25 cellular contexts compared by ENCODE assay signal in genomic region chr7:55898287-55898686, GRCh38. TPM values are rescaled to one million over a fixed set of nuclear protein-coding genes. Genes with fewer than 3 reads are reported as not detected.
DNase-seq lines count a peak whose midpoint lies in the region; ATAC-seq, FAIRE-seq and TF ChIP-seq lines count a peak whose summit lies in the region.
"Had no signal": no experiment of that assay in that cellular context is flagged by ENCODE, and none has a peak within 500 bp of the region (broad histone marks: within the 10 kb centered on the region; RNA-seq: fewer than 3 reads in every experiment).

No MANE protein-coding gene starts in this region.

- no peak overlapping the region for H3K27ac ChIP-seq in PC-3 (ENCODE audit: low read length)
- no peak overlapping the region for H3K27ac ChIP-seq in endothelial cell of umbilical vein (ENCODE audit: insufficient read depth, low read depth, low read length)
- H3K27ac ChIP-seq: BLaER1 treated with 17β-estradiol and CSF1 and Interleukin-3, amounts not matched to agents 10 nM and 100 nM; RWPE1 had no signal

- no peaks in the 10 kb centered on the region for H3F3A ChIP-seq in PC-3 (ENCODE audit: low read length, unreplicated experiment)

- no peaks in the 10 kb centered on the region for H3K9me2 ChIP-seq in PC-3 (replicated peaks; ENCODE audit: low read length)

- H3K27me3 ChIP-seq in PC-3 (ENCODE audit: low read length) (no peaks in the 10 kb centered on the region), endothelial cell of umbilical vein (ENCODE audit: control insufficient read depth in 2 of 2, insufficient read depth in 2 of 2, low read length in 2 of 2) (no peaks in the 10 kb centered on the region), BE2C (no peaks in the 10 kb centered on the region)
- H3K27me3 ChIP-seq: BLaER1 treated with 17β-estradiol and CSF1 and Interleukin-3, amounts not matched to agents 10 nM and 100 nM had no signal

- H2AFZ ChIP-seq in PC-3 (ENCODE audit: low read length) (no peak overlapping the region), endothelial cell of umbilical vein (ENCODE audit: low read depth, low read length) (no peak overlapping the region)

- no peaks in the 10 kb centered on the region; the same call in 1 of the 2 replicates for H3K36me3 ChIP-seq in PC-3 (ENCODE audit: low read depth, low read length)
- peaks cover 0 to 2% of the 10 kb centered on the region in 2 experiments for H3K36me3 ChIP-seq in endothelial cell of umbilical vein (ENCODE audit: control insufficient read depth in 2 of 2, extremely low read depth in 1 of 2, insufficient read depth in 2 of 2, low read length in 2 of 2)
- no peaks in the 10 kb centered on the region for H3K36me3 ChIP-seq in BE2C

- H3K9ac ChIP-seq in PC-3 (ENCODE audit: low read length) (no peak overlapping the region), endothelial cell of umbilical vein (replicated peaks; ENCODE audit: extremely low read depth, insufficient read depth, low read length) (no peak overlapping the region)
- H3K9ac ChIP-seq: BLaER1 treated with 17β-estradiol and CSF1 and Interleukin-3, amounts not matched to agents 10 nM and 100 nM had no signal

- no peak for TF ChIP-seq POLR2A in endothelial cell of umbilical vein (IDR thresholded peaks at IDR 0.05; ENCODE audit: low read depth, low read length)

- H3K9me1 ChIP-seq in endothelial cell of umbilical vein (replicated peaks; ENCODE audit: control insufficient read depth, extremely low read depth, insufficient read depth, low read length): no peaks in the 10 kb centered on the region

- CTCF ChIA-PET in PC-3 (lab: Charles Lee) (no interaction called here), endothelial cell of umbilical vein (lab: Charles Lee) (no interaction called here)

- dilution Hi-C loops in endothelial cell of umbilical vein (cut with MboI; ENCODE audit: extremely low pct_ligation_motif_present, low sequenced_read_pairs): no loop called here

- intact Hi-C loops in PC-3 (cut with micrococcal nuclease) (no loop called here), endothelial cell of umbilical vein (cut with micrococcal nuclease) (no loop called here)

- H3K4me2 ChIP-seq in PC-3 (ENCODE audit: low read length) (no peak overlapping the region), endothelial cell of umbilical vein (ENCODE audit: insufficient read depth, low read length) (no peak overlapping the region)
- H3K4me2 ChIP-seq: BLaER1 treated with 17β-estradiol and CSF1 and Interleukin-3, amounts not matched to agents 10 nM and 100 nM had no signal

- no peaks in the 10 kb centered on the region for H3K79me2 ChIP-seq in PC-3 (ENCODE audit: low read length)
- no peaks in the 10 kb centered on the region for H3K79me2 ChIP-seq in endothelial cell of umbilical vein (ENCODE audit: control insufficient read depth, insufficient read depth, low read length)

- peak; percentile 73 for FAIRE-seq in endothelial cell of umbilical vein (lab: Jason Lieb, UNC)
- FAIRE-seq in urothelium cell line (lab: Jason Lieb, UNC): peak; percentile 69
- FAIRE-seq: GM12891 had no signal

- peak; percentile 8 for DNase-seq in ELR (ENCODE audit: low read depth)
- DNase-seq in PC-3: peak; percentile 22
- peak; percentile 40 for DNase-seq in endothelial cell of umbilical vein (ENCODE audit: low read depth, low spot score)
- no peak for DNase-seq in urothelium cell line (ENCODE audit: low spot score)
- DNase-seq in SW480 (ENCODE audit: low spot score): no peak
- no peak for DNase-seq in BE2C
- DNase-seq: CD4-positive, alpha-beta T cell; COR-L47; EL; GF-D8; IMR-90; NCI-H2029 treated with DMSO at 0.1 percent for 48 hours; NCI-H2227 treated with DMSO at 0.1 percent for 48 hours; NCI-H526 treated with DMSO at 0.1 percent for 48 hours; SHP77 treated with DMSO at 0.1 percent for 48 hours had no signal

- TF ChIP-seq CTCF in PC-3 (conservative IDR thresholded peaks at IDR 0.05; ENCODE audit: low read depth, low read length) (no peak), endothelial cell of umbilical vein (IDR thresholded peaks at IDR 0.05; ENCODE audit: extremely low read depth in 1 of 2, insufficient read depth in 1 of 2, low read depth in 1 of 2, low read length in 2 of 2) (no peak), BE2C (IDR thresholded peaks at IDR 0.05; ENCODE audit: low read depth, low read length) (no peak)

- H3K4me1 ChIP-seq in PC-3 (ENCODE audit: insufficient read depth, low read length) (no peaks in the 10 kb centered on the region), endothelial cell of umbilical vein (ENCODE audit: control insufficient read depth, extremely low read depth, insufficient read depth, low read length) (peaks cover 3% of the 10 kb centered on the region), BE2C (no peaks in the 10 kb centered on the region)

- ATAC-seq in PC-3: no peak
- ATAC-seq in GM21576 (IDR thresholded peaks at IDR 0.05; ENCODE audit: unreplicated experiment): no peak
- ATAC-seq: HCT116 had no signal

- POLR2A ChIA-PET in PC-3 (lab: Charles Lee; ENCODE audit: unreplicated experiment) (no interaction called here), endothelial cell of umbilical vein (lab: Charles Lee) (no interaction called here)

- no TSS peak for BruUV-seq in PC-3 (replicated peaks; lab: Mats Ljungman, UMichigan)
- no TSS peak for BruUV-seq in endothelial cell of umbilical vein (replicated peaks; lab: Mats Ljungman, UMichigan)

- H4K20me1 ChIP-seq in PC-3 (ENCODE audit: low read length) (no peaks in the 10 kb centered on the region), endothelial cell of umbilical vein (replicated peaks; ENCODE audit: control insufficient read depth, extremely low read depth, insufficient read depth, low read length) (no peaks in the 10 kb centered on the region)

- H3K4me3 ChIP-seq in PC-3 (ENCODE audit: low read length): no peak overlapping the region
- H3K4me3 ChIP-seq in endothelial cell of umbilical vein (replicated peaks in 1 of 3; ENCODE audit: insufficient read depth in 1 of 3, low read depth in 1 of 3, low read length in 3 of 3): no peak overlapping the region
- no peak overlapping the region for H3K4me3 ChIP-seq in BE2C (ENCODE audit: low read depth, low read length)
- H3K4me3 ChIP-seq: BLaER1 treated with 17β-estradiol and CSF1 and Interleukin-3, amounts not matched to agents 10 nM and 100 nM had no signal

- H3K9me3 ChIP-seq in PC-3 (ENCODE audit: low read length): no peaks in the 10 kb centered on the region
- H3K9me3 ChIP-seq in endothelial cell of umbilical vein (replicated peaks; ENCODE audit: control insufficient read depth, insufficient read depth, low read length): no peaks in the 10 kb centered on the region
- H3K9me3 ChIP-seq in BE2C: no peaks in the 10 kb centered on the region

TF ChIP-seq in endothelial cell of umbilical vein, 7 proteins besides CTCF, POLR2A, EP300 and RAD21:
- TF ChIP-seq POLR2AphosphoS5 (IDR thresholded peaks at IDR 0.05; ENCODE audit: insufficient read depth, low read depth, low read length): peak; percentile 23
- peak; percentile 57 for TF ChIP-seq FOS (IDR thresholded peaks at IDR 0.05; ENCODE audit: borderline replicate concordance, insufficient read depth, low read length)
- TF ChIP-seq JUN (IDR thresholded peaks at IDR 0.05; ENCODE audit: borderline replicate concordance, insufficient read depth, insufficient read length, low read depth): no peak

RNA-seq across cellular contexts. Expression of gene ZNF713, which starts 11.0 kb away (rescaled TPM):
- total RNA-seq in PC-3 (2014; rRNA removed) (2.0 and 2.1 TPM in 2 replicates), endothelial cell of umbilical vein (5.5 and 5.6 TPM in 2 replicates)
- polyA plus RNA-seq in endothelial cell of umbilical vein: 1.4 and 1.8 TPM in 2 replicates
- polyA plus RNA-seq in endothelial cell of umbilical vein (2011; cell fraction: cytosol; rRNA removed): 2.5 and 3.1 TPM in 2 replicates
- polyA plus RNA-seq in endothelial cell of umbilical vein (2011; cell fraction: nucleus; rRNA removed): 4.2 and 8.0 TPM in 2 replicates
- polyA plus RNA-seq in endothelial cell of umbilical vein (2012): 1.3 and 2.9 TPM in 2 replicates
- polyA minus RNA-seq in endothelial cell of umbilical vein: 6.1 and 14.1 TPM in 2 replicates
- polyA minus RNA-seq in endothelial cell of umbilical vein (2011; cell fraction: cytosol; rRNA and poly(A)+ RNA removed): 1.5 TPM
- polyA minus RNA-seq in endothelial cell of umbilical vein (2011; cell fraction: nucleus; rRNA and poly(A)+ RNA removed): 5.6 and 6.8 TPM in 2 replicates
- polyA plus RNA-seq in BE2C (2012; ENCODE audit: insufficient read depth, insufficient read length, low read depth): 3.5 TPM

RNA-seq across cellular contexts. Expression of gene SEPTIN14, which starts 35.7 kb away (rescaled TPM):
- total RNA-seq in PC-3 (2014; rRNA removed) (not detected in 2 replicates), endothelial cell of umbilical vein (not detected in 2 replicates)
- polyA plus RNA-seq in endothelial cell of umbilical vein: not detected in 2 replicates
- not detected in 2 replicates for polyA plus RNA-seq in endothelial cell of umbilical vein (2011; cell fraction: cytosol; rRNA removed)
- not detected in 2 replicates for polyA plus RNA-seq in endothelial cell of umbilical vein (2011; cell fraction: nucleus; rRNA removed)
- polyA plus RNA-seq in endothelial cell of umbilical vein (2012): not detected in 2 replicates
- not detected in 2 replicates for polyA minus RNA-seq in endothelial cell of umbilical vein
- not detected for polyA minus RNA-seq in endothelial cell of umbilical vein (2011; cell fraction: cytosol; rRNA and poly(A)+ RNA removed)
- not detected in 2 replicates for polyA minus RNA-seq in endothelial cell of umbilical vein (2011; cell fraction: nucleus; rRNA and poly(A)+ RNA removed)
- polyA plus RNA-seq in BE2C (2012; ENCODE audit: insufficient read depth, insufficient read length, low read depth): 4.0 TPM
- total RNA-seq: A172; CD4-positive, alpha-beta T cell; H4; IMR-90; MCF 10A; NCI-H460 had no signal
- polyA plus RNA-seq: AG04450, IMR-90 had no signal

RNA-seq across cellular contexts. Expression of gene MRPS17, which starts 53.4 kb away (rescaled TPM):
- total RNA-seq in PC-3 (2014; rRNA removed) (16.9 and 20.1 TPM in 2 replicates), endothelial cell of umbilical vein (19.5 TPM in 2 replicates)
- polyA plus RNA-seq in endothelial cell of umbilical vein: 11.1 and 11.8 TPM in 2 replicates
- polyA plus RNA-seq in endothelial cell of umbilical vein (2011; cell fraction: cytosol; rRNA removed): 14.6 and 15.8 TPM in 2 replicates
- 5.5 and 5.8 TPM in 2 replicates for polyA plus RNA-seq in endothelial cell of umbilical vein (2011; cell fraction: nucleus; rRNA removed)
- polyA plus RNA-seq in endothelial cell of umbilical vein (2012): 20.9 and 29.7 TPM in 2 replicates
- 8.4 and 8.8 TPM in 2 replicates for polyA minus RNA-seq in endothelial cell of umbilical vein
- polyA minus RNA-seq in endothelial cell of umbilical vein (2011; cell fraction: cytosol; rRNA and poly(A)+ RNA removed): 7.3 TPM
- polyA minus RNA-seq in endothelial cell of umbilical vein (2011; cell fraction: nucleus; rRNA and poly(A)+ RNA removed): 2.0 and 4.4 TPM in 2 replicates
- polyA plus RNA-seq in BE2C (2012; ENCODE audit: insufficient read depth, insufficient read length, low read depth): 71.9 TPM

Comparison
In these comparisons a context has a peak if more than half of its experiments do, and no peak if none do; other contexts are left out.
1. DNase-seq: peak in ELR (single experiment), PC-3 (single experiment) and endothelial cell of umbilical vein (single experiment); none in urothelium cell line (single experiment), SW480 (single experiment) and BE2C (single experiment).